ENCODE assay signal across 15 cellular contexts in the genomic region with DNA sequence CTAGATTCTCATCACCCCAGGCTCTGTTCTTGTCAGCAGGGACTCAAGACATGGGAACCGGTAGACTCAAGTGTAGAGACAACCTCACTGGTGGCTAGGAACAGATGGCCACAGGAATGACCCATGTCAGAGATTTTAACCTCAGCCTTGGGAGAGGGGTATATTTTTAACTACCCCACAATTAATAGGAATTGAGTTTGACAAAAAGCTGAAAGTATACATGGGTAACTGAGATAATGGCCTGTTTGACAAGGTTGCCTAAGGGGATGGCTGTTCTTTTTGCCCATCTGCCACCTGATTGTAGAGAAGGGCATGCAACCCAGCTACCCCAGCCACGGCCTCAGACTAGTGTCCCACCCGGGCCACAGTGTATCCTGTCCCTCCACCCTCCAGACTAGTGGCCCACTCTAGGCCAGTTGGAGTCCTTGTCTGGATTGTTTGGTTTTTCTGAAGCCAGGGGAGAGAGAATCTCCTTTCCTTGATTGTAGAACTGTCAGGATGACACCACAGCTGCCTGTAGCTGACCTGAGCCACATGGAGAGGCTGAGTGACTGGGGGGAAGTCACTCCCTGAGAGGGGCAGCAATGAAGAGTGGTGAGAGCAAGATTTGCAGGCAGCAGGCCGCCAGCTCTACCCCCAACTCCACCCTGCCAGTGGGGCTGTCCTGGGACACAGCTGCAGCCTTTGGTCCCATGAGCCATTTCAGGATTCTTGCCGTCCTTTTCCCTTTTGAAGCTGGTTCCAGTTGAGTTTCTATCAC. TPM values are rescaled to one million over a fixed set of nuclear protein-coding genes. Genes with fewer than 3 reads are reported as not detected.
"Had no signal": no experiment of that assay in that cellular context is flagged by ENCODE, and none has a peak within 500 bp of the region (broad histone marks: within the 10 kb centered on the region; RNA-seq: fewer than 3 reads in every experiment).

No MANE protein-coding gene starts in this region.

- H3K27me3 ChIP-seq: brain microvascular endothelial cell, heart left ventricle, right lobe of liver, uterus had no signal

- H3K27ac ChIP-seq: brain microvascular endothelial cell, right lobe of liver had no signal

- FAIRE-seq: frontal cortex had no signal

- H3K36me3 ChIP-seq: brain microvascular endothelial cell, heart left ventricle, right lobe of liver, uterus had no signal

- H3K9me3 ChIP-seq: heart left ventricle, right lobe of liver, uterus had no signal

- H3K4me3 ChIP-seq: heart left ventricle, lung, right lobe of liver, uterus had no signal

- ATAC-seq: activated CD4-positive, alpha-beta T cell treated with anti-CD3 and anti-CD28 coated beads for 36 hours; heart left ventricle; naive thymus-derived CD4-positive, alpha-beta T cell; right lobe of liver had no signal

- DNase-seq: activated CD4-positive, alpha-beta memory T cell treated with anti-CD3 and anti-CD28 coated beads for 36 hours; activated CD4-positive, alpha-beta T cell treated with anti-CD3 and anti-CD28 coated beads for 36 hours; activated naive CD4-positive, alpha-beta T cell treated with anti-CD3 and anti-CD28 coated beads, Interleukin-2, amount 10 ng/mL, durations not matched to agents 7 days and 5 days; amniotic stem cell; brain microvascular endothelial cell; dermis blood vessel endothelial cell; immature natural killer cell; naive thymus-derived CD4-positive, alpha-beta T cell; SHP77 treated with DMSO at 0.1 percent for 48 hours had no signal

RNA-seq across cellular contexts. Expression of a gene that starts 14.6 kb away (rescaled TPM):
- total RNA-seq: activated CD4-positive, alpha-beta memory T cell treated with anti-CD3 and anti-CD28 coated beads for 36 hours; activated CD4-positive, alpha-beta T cell treated with anti-CD3 and anti-CD28 coated beads for 36 hours; activated T-helper 1 cell treated with anti-CD3 and anti-CD28 coated beads, Interleukin-12 subunit alpha, Interleukin-12 subunit beta, Interleukin-2, Interleukin-4 antibody, amounts not matched to agents 30 ng/mL and 10 ng/mL and 1 ng/mL, durations not matched to agents 14 hours and 24 hours and 36 hours; naive thymus-derived CD4-positive, alpha-beta T cell had no signal
